In genomic region chrX:154020500-154021115, GRCh38 we compare ENCODE assay signal across 8 cellular contexts. TPM values are rescaled to one million over a fixed set of nuclear protein-coding genes. Genes with fewer than 3 reads are reported as not detected.
DNase-seq lines count a peak whose midpoint lies in the region; ATAC-seq and TF ChIP-seq lines count a peak whose summit lies in the region.

No MANE protein-coding gene starts in this region.

- H3K9me3 ChIP-seq in CD4-positive, alpha-beta T cell (ENCODE audit: control insufficient read depth, low read length) = no peaks in the 10 kb centered on the region
- no peaks in the 10 kb centered on the region for H3K9me3 ChIP-seq in mucosa of stomach (ENCODE audit: control insufficient read depth, low read length)

- no peaks in the 10 kb centered on the region for H3K36me3 ChIP-seq in mucosa of stomach (ENCODE audit: control insufficient read depth, insufficient read depth, low read length)

- no peak for DNase-seq in CD4-positive, alpha-beta T cell
- DNase-seq in LNCaP clone FGC (ENCODE audit: low read depth) = no peak
- no peak for DNase-seq in MCF 10A (ENCODE audit: unreplicated experiment)
- no peak for DNase-seq in ureter (ENCODE audit: low spot score)
- no peak for DNase-seq in NCI-H1105 treated with DMSO at 0.1 percent for 48 hours (lab: John Stamatoyannopoulos, UW)
- no peak for DNase-seq in cerebellum (ENCODE audit: low spot score)
- DNase-seq in NCI-H524 (lab: John Stamatoyannopoulos, UW) = no peak

- POLR2A ChIA-PET in CD4-positive, alpha-beta T cell (lab: Charles Lee) = interaction anchor here (1.0 to 2.3 kb wide), 5 partner anchors 20 to 95 kb away, joined by 3 to 16 read pairs (median 7); partner anchors contain the start of genes ARHGAP4 and HCFC1
- POLR2A ChIA-PET in MCF 10A (lab: Yijun Ruan, JAX) = interaction anchor here (0.9 to 2.3 kb wide), 8 partner anchors 9 to 350 kb away, joined by 3 to 16 read pairs (median 4); no protein-coding TSS in a partner anchor

- H3K36me3 Mint-ChIP-seq in CD4-positive, alpha-beta T cell (ENCODE audit: low read depth) = peaks cover 20% of the 10 kb centered on the region
- H3K36me3 Mint-ChIP-seq in MCF 10A (ENCODE audit: insufficient read depth, unreplicated experiment) = peaks cover 16% of the 10 kb centered on the region

- peak overlapping the region; percentile 66 for H3K9ac ChIP-seq in mucosa of stomach (ENCODE audit: low read length)

- peak overlapping the region; percentile 70 for H3K27ac ChIP-seq in CD4-positive, alpha-beta T cell (ENCODE audit: low read depth, low read length)

- BruUV-seq in MCF 10A (replicated peaks; lab: Mats Ljungman, UMichigan) = TSS peak; percentile 80

- H3K4me1 Mint-ChIP-seq in CD4-positive, alpha-beta T cell (ENCODE audit: low read depth) = peaks cover 5% of the 10 kb centered on the region
- H3K4me1 Mint-ChIP-seq in MCF 10A (ENCODE audit: insufficient read depth, unreplicated experiment) = no peaks in the 10 kb centered on the region

- TF ChIP-seq CTCF in CD4-positive, alpha-beta T cell (IDR thresholded peaks at IDR 0.05) = no peak
- TF ChIP-seq CTCF in LNCaP clone FGC (IDR thresholded peaks at IDR 0.05; ENCODE audit: control insufficient read depth, extremely low read depth, insufficient read depth) = no peak
- no peak for TF ChIP-seq CTCF in MCF 10A (IDR thresholded peaks at IDR 0.05; ENCODE audit: unreplicated experiment)

- peak overlapping the region; percentile 92 for H3K4me3 Mint-ChIP-seq in CD4-positive, alpha-beta T cell
- peak overlapping the region; percentile 69 for H3K4me3 Mint-ChIP-seq in MCF 10A (ENCODE audit: unreplicated experiment)

- no peak for ATAC-seq in CD4-positive, alpha-beta T cell (ENCODE audit: poor library complexity)

- no peaks in the 10 kb centered on the region for H3K27me3 ChIP-seq in CD4-positive, alpha-beta T cell (ENCODE audit: control insufficient read depth, insufficient read depth, low read length)
- H3K27me3 ChIP-seq in mucosa of stomach (ENCODE audit: control insufficient read depth, insufficient read depth, low read length) = no peaks in the 10 kb centered on the region

- H3K27ac Mint-ChIP-seq in CD4-positive, alpha-beta T cell = peak overlapping the region; percentile 94
- H3K27ac Mint-ChIP-seq in MCF 10A (ENCODE audit: low read depth, unreplicated experiment) = peak overlapping the region; percentile 86

- CTCF ChIA-PET in CD4-positive, alpha-beta T cell (lab: Charles Lee) = interaction anchor here (1.0 kb wide), 1 partner anchor 72 kb away, joined by 7 read pairs; no protein-coding TSS in a partner anchor
- CTCF ChIA-PET in MCF 10A (lab: Yijun Ruan, JAX) = interaction anchor here (0.5 to 1.2 kb wide), 6 partner anchors 29 to 368 kb away, joined by 3 to 4 read pairs (median 3); no protein-coding TSS in a partner anchor

- H3K4me3 ChIP-seq in LNCaP clone FGC (ENCODE audit: low read depth, low read length) (peak overlapping the region; percentile 60), mucosa of stomach (ENCODE audit: low read length) (peak overlapping the region; percentile 36)

- intact Hi-C loops in CD4-positive, alpha-beta T cell (cut with DNase I, micrococcal nuclease) = no loop called here
- intact Hi-C loops in MCF 10A (cut with micrococcal nuclease) = no loop called here

- H3K9me3 Mint-ChIP-seq in CD4-positive, alpha-beta T cell = no peaks in the 10 kb centered on the region
- no peaks in the 10 kb centered on the region for H3K9me3 Mint-ChIP-seq in MCF 10A (ENCODE audit: unreplicated experiment)

- H3K4me1 ChIP-seq in mucosa of stomach (ENCODE audit: control insufficient read depth, insufficient read depth, low read length) = peaks cover 13% of the 10 kb centered on the region

- no peaks in the 10 kb centered on the region for H3K27me3 Mint-ChIP-seq in CD4-positive, alpha-beta T cell
- H3K27me3 Mint-ChIP-seq in MCF 10A (ENCODE audit: insufficient read depth, unreplicated experiment) = peaks cover 14% of the 10 kb centered on the region

RNA-seq across cellular contexts. Expression of gene IRAK1, which starts 0.9 kb away (rescaled TPM):
- 10 to 100 TPM; 61.2 to 67.4 TPM for total RNA-seq in CD4-positive, alpha-beta T cell
- total RNA-seq in MCF 10A (2022) = 201 and 237 TPM in 2 replicates
- 103 TPM for total RNA-seq in ureter
- total RNA-seq in cerebellum = 10.9 TPM

RNA-seq across cellular contexts. Expression of gene TMEM187, which starts 48.1 kb away (rescaled TPM):
- total RNA-seq in CD4-positive, alpha-beta T cell = 1 to 10 TPM; 1.4 to 2.0 TPM
- total RNA-seq in MCF 10A (2022) = 9.3 and 10.9 TPM in 2 replicates
- 12.8 TPM for total RNA-seq in ureter
- total RNA-seq in cerebellum = 1.3 TPM

RNA-seq across cellular contexts. Expression of gene HCFC1, which starts 49.0 kb away (rescaled TPM):
- total RNA-seq in CD4-positive, alpha-beta T cell = 10 to 100 TPM; 45.9 to 50.2 TPM
- 40.3 and 44.5 TPM in 2 replicates for total RNA-seq in MCF 10A (2022)
- 73.9 TPM for total RNA-seq in ureter
- total RNA-seq in cerebellum = 20.0 TPM
